Comparison of ENCODE assay signal across 15 cellular contexts in the genomic region with DNA sequence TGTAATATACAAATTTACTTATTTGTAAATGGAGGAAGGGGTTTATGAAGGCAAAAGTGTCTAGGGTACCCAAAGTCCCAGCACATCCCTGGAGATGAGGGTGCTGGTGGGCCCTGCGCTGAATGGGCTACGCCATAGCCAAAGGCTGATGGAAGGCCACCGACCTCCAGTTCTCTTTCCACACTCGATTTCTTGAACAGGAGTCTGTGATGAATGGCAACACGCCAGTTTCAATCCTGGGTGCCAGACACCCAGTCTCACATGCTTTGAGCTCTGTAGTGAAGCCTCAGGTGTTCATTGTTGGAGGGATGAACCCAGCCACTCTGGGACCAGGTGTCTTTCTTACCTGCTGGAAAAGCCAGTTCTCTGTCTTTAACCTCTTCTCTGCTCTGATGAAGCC. TPM values are rescaled to one million over a fixed set of nuclear protein-coding genes. Genes with fewer than 3 reads are reported as not detected.
DNase-seq lines count a peak whose midpoint lies in the region; ATAC-seq and TF ChIP-seq lines count a peak whose summit lies in the region.
"Had no signal": no experiment of that assay in that cellular context is flagged by ENCODE, and none has a peak within 500 bp of the region (broad histone marks: within the 10 kb centered on the region; RNA-seq: fewer than 3 reads in every experiment).

No MANE protein-coding gene starts in this region.

- no peak overlapping the region for H3K27ac ChIP-seq in coronary artery
- H3K27ac ChIP-seq: foreskin keratinocyte had no signal

- H3K27ac Mint-ChIP-seq in natural killer cell (no peak overlapping the region), type B pancreatic cell (peak overlapping the region; percentile 30)
- H3K27ac Mint-ChIP-seq: activated B cell treated with CpG ODN at 0.5 μM for 24 hours; activated T-cell treated with anti-CD3 and anti-CD28 coated beads, Interleukin-2, amount 50 U/mL, for 72 hours; CD4-positive, CD25-positive, alpha-beta regulatory T cell; stimulated activated effector memory CD8-positive, alpha-beta T cell treated with anti-CD3 and anti-CD28 coated beads, Interleukin-12 subunit alpha, Interleukin-12 subunit beta, amount 100 ng/mL, for 72 hours had no signal

- H3K4me1 Mint-ChIP-seq in natural killer cell: peaks cover 0 to 18% of the 10 kb centered on the region in 2 donors
- peaks cover 32% of the 10 kb centered on the region for H3K4me1 Mint-ChIP-seq in type B pancreatic cell (ENCODE audit: unreplicated experiment)
- H3K4me1 Mint-ChIP-seq: stimulated activated effector memory CD8-positive, alpha-beta T cell treated with anti-CD3 and anti-CD28 coated beads, Interleukin-12 subunit alpha, Interleukin-12 subunit beta, amount 100 ng/mL, for 72 hours had no signal

- peak overlapping the region; percentile 83 for H3K4me3 ChIP-seq in coronary artery

- H3K27me3 Mint-ChIP-seq in natural killer cell (ENCODE audit: low read depth in 2 of 2) (peaks cover 25 to 32% of the 10 kb centered on the region in 2 donors), type B pancreatic cell (peaks cover 63% of the 10 kb centered on the region)

- H3K4me3 Mint-ChIP-seq in natural killer cell (peak overlapping the region; percentile 85), type B pancreatic cell (peak overlapping the region; percentile 86)
- H3K4me3 Mint-ChIP-seq: activated B cell treated with CpG ODN at 0.5 μM for 24 hours; stimulated activated effector memory CD8-positive, alpha-beta T cell treated with anti-CD3 and anti-CD28 coated beads, Interleukin-12 subunit alpha, Interleukin-12 subunit beta, amount 100 ng/mL, for 72 hours had no signal

- ATAC-seq in left cardiac atrium (no peak), natural killer cell (no peak), GM21367 (IDR thresholded peaks at IDR 0.05; ENCODE audit: unreplicated experiment) (no peak)
- ATAC-seq: foreskin keratinocyte; stimulated activated effector memory CD8-positive, alpha-beta T cell treated with anti-CD3 and anti-CD28 coated beads, Interleukin-12 subunit alpha, Interleukin-12 subunit beta, amount 100 ng/mL, for 72 hours had no signal

- H3K9me3 Mint-ChIP-seq in natural killer cell (no peaks in the 10 kb centered on the region), type B pancreatic cell (no peaks in the 10 kb centered on the region)
- H3K9me3 Mint-ChIP-seq: activated B cell treated with CpG ODN at 0.5 μM for 24 hours; activated T-cell treated with anti-CD3 and anti-CD28 coated beads, Interleukin-2, amount 50 U/mL, for 72 hours; stimulated activated effector memory CD8-positive, alpha-beta T cell treated with anti-CD3 and anti-CD28 coated beads, Interleukin-12 subunit alpha, Interleukin-12 subunit beta, amount 100 ng/mL, for 72 hours had no signal

- intact Hi-C loops in left cardiac atrium (cut with DNase I): no loop called here
- intact Hi-C loops in cardiac septum (cut with DNase I): no loop called here
- intact Hi-C loops in natural killer cell (cut with micrococcal nuclease): no loop called here

- H3K36me3 Mint-ChIP-seq in natural killer cell (no peaks in the 10 kb centered on the region), type B pancreatic cell (no peaks in the 10 kb centered on the region)
- H3K36me3 Mint-ChIP-seq: CD4-positive, CD25-positive, alpha-beta regulatory T cell; stimulated activated effector memory CD8-positive, alpha-beta T cell treated with anti-CD3 and anti-CD28 coated beads, Interleukin-12 subunit alpha, Interleukin-12 subunit beta, amount 100 ng/mL, for 72 hours had no signal

- DNase-seq in left cardiac atrium: peak; percentile 26
- no peak for DNase-seq in cardiac septum (ENCODE audit: low spot score)
- DNase-seq in coronary artery (ENCODE audit: low spot score): no peak
- DNase-seq in natural killer cell: no peak
- DNase-seq in type B pancreatic cell (ENCODE audit: extremely low spot score, unreplicated experiment): no peak
- no peak for DNase-seq in ecto neural progenitor cell (ENCODE audit: low spot score)
- no peak for DNase-seq in HK-2 (ENCODE audit: unreplicated experiment)
- DNase-seq: activated B cell treated with CpG ODN at 0.5 μM for 24 hours; CD4-positive, CD25-positive, alpha-beta regulatory T cell; foreskin keratinocyte; NCI-H1436; stimulated activated CD4-positive, alpha-beta T cell treated with anti-CD3 and anti-CD28 coated beads, Interleukin-15, amount 100 ng/mL, for 24 hours had no signal

- no peak for TF ChIP-seq CTCF in coronary artery (IDR thresholded peaks at IDR 0.05)
- no peak for TF ChIP-seq CTCF in natural killer cell (IDR thresholded peaks at IDR 0.05)
- TF ChIP-seq CTCF in type B pancreatic cell (conservative IDR thresholded peaks at IDR 0.05): no peak

RNA-seq across cellular contexts. Expression of gene LRMDA, which starts 0.8 kb away (rescaled TPM):
- total RNA-seq in left cardiac atrium (10 to 100 TPM; 40.6 to 57.8 TPM), cardiac septum (4.5 TPM), natural killer cell (1 to 10 TPM; 1.4 to 2.4 (median 2.1) TPM), type B pancreatic cell (ENCODE audit: low replicate concordance) (0.62 and 2.0 TPM in 2 replicates)
- total RNA-seq: activated B cell treated with CpG ODN at 0.5 μM for 24 hours; activated T-cell treated with anti-CD3 and anti-CD28 coated beads, Interleukin-2, amount 50 U/mL, for 72 hours; foreskin keratinocyte had no signal

RNA-seq across cellular contexts. Expression of gene ZNF503, which starts 30.6 kb away (rescaled TPM):
- total RNA-seq in left cardiac atrium (10 to 100 TPM; 12.0 to 14.3 TPM), cardiac septum (3.3 TPM), natural killer cell (1 to 10 TPM in 1 of 3 donors, under 1 TPM in 2; 0.27 to 1.2 (median 0.73) TPM), type B pancreatic cell (ENCODE audit: low replicate concordance) (86.7 and 88.4 TPM in 2 replicates)
- total RNA-seq: activated B cell treated with CpG ODN at 0.5 μM for 24 hours; CD4-positive, CD25-positive, alpha-beta regulatory T cell had no signal
